ENCODE assay signal across 1 cellular context in the genomic region with DNA sequence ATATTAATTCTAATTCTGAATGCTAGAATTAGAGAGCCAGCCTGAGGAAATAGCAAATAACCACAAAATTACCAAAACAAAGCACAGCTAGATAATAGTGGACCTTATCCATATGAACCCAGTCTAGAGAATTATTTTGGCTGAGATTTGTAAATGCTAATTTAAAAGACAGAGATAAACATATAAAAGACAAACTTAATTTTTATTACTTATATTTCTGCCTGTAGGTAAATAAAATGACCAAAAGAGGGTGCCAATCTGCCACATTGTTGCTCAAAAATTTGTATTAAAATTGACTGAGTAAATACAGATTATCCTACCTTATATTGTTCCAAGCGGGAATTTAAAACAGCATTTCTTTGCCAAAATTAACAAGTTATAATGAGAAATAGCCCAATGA.
TF ChIP-seq lines count a peak whose summit lies in the region.

No MANE protein-coding gene starts in this region.

TF ChIP-seq in HepG2, 621 proteins besides CTCF, POLR2A, EP300 and RAD21:
- TF ChIP-seq ZBTB7B (CRISPR knock-in tag; IDR thresholded peaks at IDR 0.05) (no peak), ZNF598 (CRISPR knock-in tag; IDR thresholded peaks at IDR 0.05; ENCODE audit: borderline replicate concordance) (no peak), ZSCAN25 (CRISPR knock-in tag; IDR thresholded peaks at IDR 0.05) (no peak), GATAD2A (CRISPR knock-in tag; IDR thresholded peaks at IDR 0.05) (no peak), SMAD1 (CRISPR knock-in tag; IDR thresholded peaks at IDR 0.05; ENCODE audit: borderline replicate concordance, low read depth) (no peak), ZNF749 (CRISPR knock-in tag; IDR thresholded peaks at IDR 0.05; ENCODE audit: borderline replicate concordance) (no peak), ZNF780A (CRISPR knock-in tag; IDR thresholded peaks at IDR 0.05) (no peak), ZMYM4 (CRISPR knock-in tag; IDR thresholded peaks at IDR 0.05) (no peak), JDP2 (CRISPR knock-in tag; IDR thresholded peaks at IDR 0.05; ENCODE audit: borderline replicate concordance) (no peak), NFKB2 (CRISPR knock-in tag; IDR thresholded peaks at IDR 0.05; ENCODE audit: borderline replicate concordance) (no peak), HMGA1 (CRISPR knock-in tag; conservative IDR thresholded peaks at IDR 0.05) (no peak), SP5 (CRISPR knock-in tag; IDR thresholded peaks at IDR 0.05; ENCODE audit: borderline replicate concordance, low read depth) (no peak), REPIN1 (CRISPR knock-in tag; IDR thresholded peaks at IDR 0.05; ENCODE audit: borderline replicate concordance, low read depth) (no peak), ATM (IDR thresholded peaks at IDR 0.05; ENCODE audit: borderline replicate concordance) (no peak), ZNF781 (CRISPR knock-in tag; IDR thresholded peaks at IDR 0.05; ENCODE audit: borderline replicate concordance, not compliant biosample characterization) (no peak), ZNF790 (CRISPR knock-in tag; IDR thresholded peaks at IDR 0.05; ENCODE audit: borderline replicate concordance) (no peak), CAMTA2 (CRISPR knock-in tag; IDR thresholded peaks at IDR 0.05; ENCODE audit: borderline replicate concordance) (no peak)
- TF ChIP-seq, protein P1, sequence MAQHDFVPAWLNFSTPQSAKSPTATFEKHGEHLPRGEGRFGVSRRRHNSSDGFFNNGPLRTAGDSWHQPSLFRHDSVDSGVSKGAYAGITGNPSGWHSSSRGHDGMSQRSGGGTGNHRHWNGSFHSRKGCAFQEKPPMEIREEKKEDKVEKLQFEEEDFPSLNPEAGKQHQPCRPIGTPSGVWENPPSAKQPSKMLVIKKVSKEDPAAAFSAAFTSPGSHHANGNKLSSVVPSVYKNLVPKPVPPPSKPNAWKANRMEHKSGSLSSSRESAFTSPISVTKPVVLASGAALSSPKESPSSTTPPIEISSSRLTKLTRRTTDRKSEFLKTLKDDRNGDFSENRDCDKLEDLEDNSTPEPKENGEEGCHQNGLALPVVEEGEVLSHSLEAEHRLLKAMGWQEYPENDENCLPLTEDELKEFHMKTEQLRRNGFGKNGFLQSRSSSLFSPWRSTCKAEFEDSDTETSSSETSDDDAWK (CRISPR knock-in tag; IDR thresholded peaks at IDR 0.05), result no peak
- TF ChIP-seq, protein P2, sequence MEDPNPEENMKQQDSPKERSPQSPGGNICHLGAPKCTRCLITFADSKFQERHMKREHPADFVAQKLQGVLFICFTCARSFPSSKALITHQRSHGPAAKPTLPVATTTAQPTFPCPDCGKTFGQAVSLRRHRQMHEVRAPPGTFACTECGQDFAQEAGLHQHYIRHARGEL (CRISPR knock-in tag; IDR thresholded peaks at IDR 0.05), result no peak
